ENCODE assay signal across 10 cellular contexts in genomic region chr4:1285790-1286553, GRCh38. TPM values are rescaled to one million over a fixed set of nuclear protein-coding genes. Genes with fewer than 3 reads are reported as not detected.
A peak's percentile ranks its signal among the peaks of the same experiment; 100 is the strongest.
DNase-seq lines count a peak whose midpoint lies in the region; ATAC-seq, FAIRE-seq and TF ChIP-seq lines count a peak whose summit lies in the region.
"Had no signal": no experiment of that assay in that cellular context is flagged by ENCODE, and none has a peak within 500 bp of the region (broad histone marks: within the 10 kb centered on the region; RNA-seq: fewer than 3 reads in every experiment).

No MANE protein-coding gene starts in this region.

- H3K27ac ChIP-seq in GM23248 (no peak overlapping the region), WERI-Rb-1 (no peak overlapping the region)
- H3K27ac ChIP-seq: thyroid gland had no signal

- peaks cover 6% of the 10 kb centered on the region; the same call in 1 of the 2 replicates for H3F3A ChIP-seq in GM23248 (ENCODE audit: insufficient read depth)

- H3K36me3 ChIP-seq in GM23248 (ENCODE audit: low read depth) (no peaks in the 10 kb centered on the region), WERI-Rb-1 (peaks cover 3% of the 10 kb centered on the region)
- H3K36me3 ChIP-seq: thyroid gland had no signal

- DNase-seq in AG09319 (ENCODE audit: extremely low read depth, low read depth) (no peak), GM23248 (peak; percentile 57), WERI-Rb-1 (peak; percentile 83), glomerular visceral epithelial cell (ENCODE audit: extremely low spot score) (peak; percentile 33), GM12892 (ENCODE audit: insufficient read length) (no peak)
- DNase-seq: thyroid gland had no signal

- in situ Hi-C loops in GM23248 (cut with MboI) = no loop called here

- no peak for TF ChIP-seq POLR2A in GM12892 (IDR thresholded peaks at IDR 0.05; ENCODE audit: low read depth, low read length)

- no peak for FAIRE-seq in GM12892 (lab: Jason Lieb, UNC)
- FAIRE-seq: GM18507 had no signal

- no peak overlapping the region for H2AFZ ChIP-seq in GM23248

- no peak overlapping the region for H3K9ac ChIP-seq in GM23248

- 84 to 87% methylated on average over 21 of the region's 21 CpGs for WGBS in GM23248 (ENCODE audit: low coverage in 1 of 2, low lambda C conversion rate in 2 of 2, missing lambda C conversion rate in 2 of 2), 2 experiments

- H3K27me3 ChIP-seq in GM23248 (replicated peaks; ENCODE audit: insufficient read depth) (no peaks in the 10 kb centered on the region), WERI-Rb-1 (ENCODE audit: insufficient read depth, low read depth, severe bottlenecking) (no peaks in the 10 kb centered on the region)
- H3K27me3 ChIP-seq: thyroid gland had no signal

- no peaks in the 10 kb centered on the region for H4K20me1 ChIP-seq in GM23248 (ENCODE audit: insufficient read depth)

- ATAC-seq in HG03039 (IDR thresholded peaks at IDR 0.05; ENCODE audit: unreplicated experiment) (no peak), HG03457 (IDR thresholded peaks at IDR 0.05; ENCODE audit: unreplicated experiment) (no peak), HG02588 (IDR thresholded peaks at IDR 0.05; ENCODE audit: unreplicated experiment) (no peak)

- H3K79me2 ChIP-seq in GM23248 (ENCODE audit: insufficient read depth) = peaks cover 13% of the 10 kb centered on the region

- H3K9me2 ChIP-seq in GM23248 (ENCODE audit: insufficient read depth) = no peaks in the 10 kb centered on the region

- H3K9me3 ChIP-seq in GM23248 (ENCODE audit: low read depth) (no peaks in the 10 kb centered on the region), WERI-Rb-1 (ENCODE audit: severe bottlenecking) (peaks cover 7% of the 10 kb centered on the region)
- H3K9me3 ChIP-seq: thyroid gland had no signal

- H3K4me3 ChIP-seq in GM23248 = no peak overlapping the region
- H3K4me3 ChIP-seq in WERI-Rb-1 (ENCODE audit: low read depth, low read length) = no peak overlapping the region
- H3K4me3 ChIP-seq: thyroid gland had no signal

- peak; percentile 24 for TF ChIP-seq CTCF in AG09319 (IDR thresholded peaks at IDR 0.05; ENCODE audit: low read depth, low read length)
- TF ChIP-seq CTCF in WERI-Rb-1 (IDR thresholded peaks at IDR 0.05; ENCODE audit: low read depth, low read length) = peak; percentile 76

- H3K4me1 ChIP-seq in GM23248 (ENCODE audit: insufficient read depth) = peaks cover 2% of the 10 kb centered on the region; the same call in 1 of the 2 replicates

- no peak overlapping the region for H3K4me2 ChIP-seq in GM23248 (ENCODE audit: unreplicated experiment)

RNA-seq across cellular contexts. Expression of gene MAEA, which starts 3.7 kb away (rescaled TPM):
- 53.4 and 85.0 TPM in 2 replicates for total RNA-seq in GM23248 (2014; rRNA removed; shearing (Covaris generic))
- 57.3 and 61.6 TPM in 2 replicates for polyA plus RNA-seq in GM23248 (2016; fragmentation: Nextera tagmentation; extraction: Ambion mirVana)
- polyA plus RNA-seq in GM12892 (2012; ENCODE audit: missing spikeins) = 19.6 TPM

RNA-seq across cellular contexts. Expression of gene CTBP1, which starts 37.0 kb away (rescaled TPM):
- total RNA-seq in GM23248 (2014; rRNA removed; shearing (Covaris generic)) = 160 and 270 TPM in 2 replicates
- polyA plus RNA-seq in GM23248 (2016; fragmentation: Nextera tagmentation; extraction: Ambion mirVana) = 40.1 and 44.6 TPM in 2 replicates
- polyA plus RNA-seq in GM12892 (2012; ENCODE audit: missing spikeins) = 45.7 TPM

Comparison
In these comparisons a context has a peak if more than half of its experiments do, and no peak if none do; other contexts are left out.
1. DNase-seq: peak in GM23248 (single experiment), WERI-Rb-1 (single experiment) and glomerular visceral epithelial cell (single experiment); none in AG09319 (single experiment) and GM12892 (single experiment).